Comparison of ENCODE assay signal across 8 cellular contexts in the genomic region with DNA sequence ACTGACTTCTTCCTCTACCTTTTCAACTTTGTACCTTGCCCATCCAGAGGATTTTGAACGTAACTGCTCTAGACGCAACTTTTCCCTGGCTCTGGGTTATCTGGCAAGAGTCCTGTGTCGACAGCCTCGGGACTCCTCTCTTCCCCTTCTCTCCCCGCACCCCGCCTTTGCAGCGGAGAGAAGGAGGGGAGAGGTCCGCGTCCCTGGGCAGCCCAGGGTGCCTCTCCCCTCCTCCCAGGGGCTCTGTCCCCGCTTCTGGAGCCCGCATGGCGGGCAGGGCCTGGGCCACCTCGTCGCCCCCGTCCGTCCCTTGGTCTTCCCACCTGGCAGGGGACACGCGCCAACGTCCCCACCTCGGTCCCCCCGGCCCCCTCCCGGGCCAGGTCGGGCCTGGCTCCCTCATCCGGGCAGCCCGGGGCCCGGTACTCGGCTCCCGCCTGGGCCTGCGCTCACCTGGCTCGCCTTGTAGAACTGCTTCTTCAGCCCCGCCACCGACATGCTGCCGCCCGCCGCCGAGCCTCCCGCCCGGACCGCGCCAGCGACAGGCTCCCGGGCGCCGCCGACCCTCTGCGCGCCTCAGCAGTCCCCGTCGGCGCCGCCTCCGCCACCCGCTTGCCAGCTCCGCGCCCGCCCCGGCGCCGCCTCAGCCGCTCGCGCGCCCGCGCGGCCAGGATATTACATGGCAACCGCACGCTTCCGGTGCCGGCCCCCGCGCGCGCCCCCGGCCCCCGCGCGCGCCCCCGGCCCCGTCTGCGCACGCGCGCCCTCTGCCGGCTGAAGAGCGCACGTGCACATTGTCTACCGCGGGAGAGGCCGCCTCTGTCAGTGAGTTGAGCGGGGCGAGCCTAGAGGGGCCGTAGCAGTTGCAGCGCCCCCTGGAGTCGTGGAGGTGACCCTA. TPM values are rescaled to one million over a fixed set of nuclear protein-coding genes. Genes with fewer than 3 reads are reported as not detected.
DNase-seq lines count a peak whose midpoint lies in the region; ATAC-seq and TF ChIP-seq lines count a peak whose summit lies in the region.

A gene with protein sequence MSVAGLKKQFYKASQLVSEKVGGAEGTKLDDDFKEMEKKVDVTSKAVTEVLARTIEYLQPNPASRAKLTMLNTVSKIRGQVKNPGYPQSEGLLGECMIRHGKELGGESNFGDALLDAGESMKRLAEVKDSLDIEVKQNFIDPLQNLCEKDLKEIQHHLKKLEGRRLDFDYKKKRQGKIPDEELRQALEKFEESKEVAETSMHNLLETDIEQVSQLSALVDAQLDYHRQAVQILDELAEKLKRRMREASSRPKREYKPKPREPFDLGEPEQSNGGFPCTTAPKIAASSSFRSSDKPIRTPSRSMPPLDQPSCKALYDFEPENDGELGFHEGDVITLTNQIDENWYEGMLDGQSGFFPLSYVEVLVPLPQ (minus strand): TSS at position 677 of the 898 bp plus-strand sequence. CDS start 179 bp downstream, at position 498.

- peaks cover 53% of the 10 kb centered on the region for H3K4me1 Mint-ChIP-seq in chondrocyte (ENCODE audit: low read depth)

- DNase-seq in Ammon's horn (ENCODE audit: low spot score) (peak; percentile 95), NCI-H446 treated with DMSO at 0.1 percent for 48 hours (lab: John Stamatoyannopoulos, UW) (peak; percentile 85), chondrocyte (ENCODE audit: low spot score) (no peak), kidney tubule cell (ENCODE audit: low spot score) (peak; percentile 91)
- peak; percentile 92 for DNase-seq in activated CD4-positive, alpha-beta T cell treated with anti-CD3 and anti-CD28 coated beads for 1 hour
- DNase-seq in stimulated activated CD4-positive, alpha-beta T cell treated with anti-CD3 and anti-CD28 coated beads, Interleukin-1b, Interleukin-23, amount 100 ng/mL, for 24 hours (ENCODE audit: low read depth in 4 of 4, low spot score in 1 of 4): peak; percentile 86 to 97 (median 90)

- TF ChIP-seq POLR2A in GM19099 (IDR thresholded peaks at IDR 0.05; ENCODE audit: extremely low read depth, insufficient read length, low read depth): peak; percentile 88

- H3K9me3 Mint-ChIP-seq in chondrocyte (ENCODE audit: low read depth): no peaks in the 10 kb centered on the region

- H3K27me3 Mint-ChIP-seq in chondrocyte (ENCODE audit: low read depth): no peaks in the 10 kb centered on the region

- H3K27ac Mint-ChIP-seq in chondrocyte (ENCODE audit: unreplicated experiment): peak within 1 kb of the TSS; percentile 99

- peak; percentile 85 for TF ChIP-seq CTCF in chondrocyte (IDR thresholded peaks at IDR 0.05)

- H3K4me3 Mint-ChIP-seq in chondrocyte (ENCODE audit: unreplicated experiment): peak within 1 kb of the TSS; percentile 85

- peaks cover 4% of the 10 kb centered on the region for H3K36me3 Mint-ChIP-seq in chondrocyte (ENCODE audit: low read depth)

- peak; percentile 53 for ATAC-seq in HG03378 (IDR thresholded peaks at IDR 0.05; ENCODE audit: unreplicated experiment)

RNA-seq across cellular contexts. Expression of the gene that starts here (rescaled TPM):
- total RNA-seq in chondrocyte: 96.3 to 103 TPM (median 96.6 TPM) in 3 replicates
